25 cellular contexts compared by ENCODE assay signal in genomic region chr11:119823077-119823476, GRCh38.
"Had no signal": no experiment of that assay in that cellular context is flagged by ENCODE, and none has a peak within 500 bp of the region (broad histone marks: within the 10 kb centered on the region; RNA-seq: fewer than 3 reads in every experiment).

No MANE protein-coding gene starts in this region.

- H3K4me1 ChIP-seq: heart right ventricle, left ventricle myocardium inferior, pancreas, right atrium auricular region, stomach, testis, thyroid gland, transverse colon, uterus had no signal

- H3K4me2 ChIP-seq: hepatocyte had no signal

- H3K9me3 Mint-ChIP-seq: natural killer cell treated with Interleukin-12 subunit alpha and Interleukin-12 subunit beta and Interleukin-15 and Interleukin-18, amount 100 ng/mL, for 72 hours had no signal

- H3K4me1 Mint-ChIP-seq: memory B cell had no signal

- H3K36me3 ChIP-seq: heart right ventricle, left ventricle myocardium inferior, pancreas, right atrium auricular region, stomach, thyroid gland, transverse colon, uterus had no signal

- H3K4me3 ChIP-seq: heart right ventricle, hepatocyte, left ventricle myocardium inferior, mucosa of descending colon, pancreas, right atrium auricular region, skin epidermis, stomach, testis, thyroid gland, transverse colon, uterus had no signal

- ATAC-seq: heart right ventricle; mucosa of descending colon; naive thymus-derived CD4-positive, alpha-beta T cell; natural killer cell treated with Interleukin-12 subunit alpha and Interleukin-12 subunit beta and Interleukin-15 and Interleukin-18, amount 100 ng/mL, for 72 hours; pancreas; sciatic nerve; stimulated activated naive B cell treated with anti-CD40 and anti-IgM and Interleukin-4, amounts not matched to agents 10 μg/mL and 1 μg/mL and 100 μg/mL, for 72 hours; stimulated activated naive CD8-positive, alpha-beta T cell treated with anti-CD3 and anti-CD28 coated beads, Interleukin-15, Interleukin-2, amounts not matched to agents 100 U/mL and 50 U/mL, for 24 hours had no signal

- H3K27me3 ChIP-seq: hepatocyte, pancreas, right atrium auricular region, testis, thyroid gland, transverse colon, uterus had no signal

- H3K36me3 Mint-ChIP-seq: memory B cell; naive thymus-derived CD4-positive, alpha-beta T cell; stimulated activated naive B cell treated with anti-CD40 and anti-IgM and Interleukin-4, amounts not matched to agents 10 μg/mL and 1 μg/mL and 100 μg/mL, for 72 hours had no signal

- H3K4me3 Mint-ChIP-seq: memory B cell; naive thymus-derived CD4-positive, alpha-beta T cell; natural killer cell treated with Interleukin-12 subunit alpha and Interleukin-12 subunit beta and Interleukin-15 and Interleukin-18, amount 100 ng/mL, for 72 hours; stimulated activated naive B cell treated with anti-CD40 and anti-IgM and Interleukin-4, amounts not matched to agents 10 μg/mL and 1 μg/mL and 100 μg/mL, for 72 hours had no signal

- H2AFZ ChIP-seq: hepatocyte had no signal

- H3K27ac Mint-ChIP-seq: memory B cell; naive thymus-derived CD4-positive, alpha-beta T cell; natural killer cell treated with Interleukin-12 subunit alpha and Interleukin-12 subunit beta and Interleukin-15 and Interleukin-18, amount 100 ng/mL, for 72 hours; stimulated activated naive B cell treated with anti-CD40 and anti-IgM and Interleukin-4, amounts not matched to agents 10 μg/mL and 1 μg/mL and 100 μg/mL, for 72 hours had no signal

- DNase-seq: heart right ventricle; islet precursor cell; left ventricle myocardium inferior; midbrain; mucosa of descending colon; naive thymus-derived CD4-positive, alpha-beta T cell; nucleus accumbens; pancreas; stimulated activated CD4-positive, alpha-beta T cell treated with anti-CD3 and anti-CD28 coated beads, Interleukin-12 subunit alpha, Interleukin-12 subunit beta, amount 100 ng/mL, for 4 hours; stimulated activated CD4-positive, alpha-beta T cell treated with anti-CD3 and anti-CD28 coated beads, Interleukin-15, amount 100 ng/mL, for 24 hours; stimulated activated CD4-positive, alpha-beta T cell treated with anti-CD3 and anti-CD28 coated beads, Interleukin-2, amount 100 ng/mL, for 24 hours; stimulated activated CD4-positive, alpha-beta T cell treated with anti-CD3 and anti-CD28 coated beads, Interleukin-4, amount 100 ng/mL, for 1 hour; stimulated activated naive B cell treated with anti-CD40 and anti-IgM and Interleukin-4, amounts not matched to agents 10 μg/mL and 1 μg/mL and 100 μg/mL, for 72 hours; stimulated activated naive CD8-positive, alpha-beta T cell treated with anti-CD3 and anti-CD28 coated beads, Interleukin-15, Interleukin-2, amounts not matched to agents 100 U/mL and 50 U/mL, for 24 hours; stomach; testis; thyroid gland; transverse colon; uterus had no signal

- FAIRE-seq: pancreas had no signal

- H3K9me3 ChIP-seq: mucosa of descending colon, pancreas, stomach, testis, thyroid gland, transverse colon, uterus had no signal

- H3K79me2 ChIP-seq: hepatocyte had no signal

- H3K27ac ChIP-seq: heart right ventricle, hepatocyte, left ventricle myocardium inferior, pancreas, right atrium auricular region, skin epidermis, stomach, testis, thyroid gland, transverse colon, uterus had no signal
